ENCODE assay signal across 8 cellular contexts in the genomic region with DNA sequence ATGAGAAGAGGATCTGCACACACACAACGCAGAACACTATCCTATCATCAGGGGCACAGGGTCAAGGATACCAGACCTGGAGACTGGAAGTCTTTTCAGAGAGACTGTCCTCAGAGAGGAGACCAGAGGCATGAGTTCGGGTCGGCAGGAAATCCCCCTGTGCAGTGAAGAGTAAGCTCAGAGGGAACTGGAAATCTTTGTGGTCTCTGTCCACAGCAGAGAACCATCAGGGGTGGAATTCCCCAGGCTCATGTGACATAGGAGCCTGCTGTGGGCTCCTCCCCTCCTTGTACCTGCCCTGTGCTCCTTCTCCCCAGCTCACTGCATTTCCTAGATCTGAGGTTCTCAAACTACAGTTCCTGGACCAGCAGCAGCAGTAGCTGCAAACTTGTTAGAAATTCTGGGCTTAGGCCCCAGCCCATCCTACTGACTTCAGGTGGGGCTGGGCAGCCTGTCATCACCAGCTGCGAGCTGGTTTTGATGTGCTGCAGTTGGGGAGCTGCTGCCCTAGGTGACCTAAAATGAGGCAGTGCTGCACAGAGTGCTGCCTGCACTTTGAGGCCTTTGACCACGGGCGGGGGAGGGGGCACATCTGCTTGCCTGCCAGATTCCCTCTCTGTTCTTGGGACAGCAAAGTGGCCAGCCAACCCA. TPM values are rescaled to one million over a fixed set of nuclear protein-coding genes. Genes with fewer than 3 reads are reported as not detected.
DNase-seq lines count a peak whose midpoint lies in the region; ATAC-seq and TF ChIP-seq lines count a peak whose summit lies in the region.

No MANE protein-coding gene starts in this region.

- no peaks in the 10 kb centered on the region for H3K27me3 Mint-ChIP-seq in MCF 10A (ENCODE audit: insufficient read depth, unreplicated experiment)

- peaks cover 7 to 21% of the 10 kb centered on the region in 2 donors for H3K4me1 ChIP-seq in breast epithelium

- H3K9me3 ChIP-seq in breast epithelium: no peaks in the 10 kb centered on the region

- H3K4me3 Mint-ChIP-seq in MCF 10A (ENCODE audit: unreplicated experiment): peak overlapping the region; percentile 74

- no peak overlapping the region for H3K27ac ChIP-seq in breast epithelium

- H3K4me1 Mint-ChIP-seq in MCF 10A (ENCODE audit: insufficient read depth, unreplicated experiment): peaks cover 36% of the 10 kb centered on the region

- H3K36me3 ChIP-seq in breast epithelium: no peaks in the 10 kb centered on the region

- CTCF ChIA-PET in MCF 10A (lab: Yijun Ruan, JAX): interaction anchor here (0.5 to 0.7 kb wide), 4 partner anchors 8 to 60 kb away, joined by 3 to 6 read pairs (median 3); no protein-coding TSS in a partner anchor

- no peaks in the 10 kb centered on the region for H3K27me3 ChIP-seq in breast epithelium

- no peak overlapping the region for H3K27ac Mint-ChIP-seq in MCF 10A (ENCODE audit: low read depth, unreplicated experiment)

- intact Hi-C loops in MCF 10A (cut with micrococcal nuclease) (no loop called here), breast epithelium (cut with DNase I; ENCODE audit: low total_unique reads) (no loop called here)

- DNase-seq in MCF 10A (ENCODE audit: unreplicated experiment) (no peak), breast epithelium (ENCODE audit: low spot score in 2 of 2) (no peak), T follicular helper cell (ENCODE audit: low read depth) (peak; percentile 43), choroid plexus epithelial cell (ENCODE audit: low read depth) (peak; percentile 78), dedifferentiated amniotic fluid mesenchymal stem cell (ENCODE audit: extremely low spot score) (no peak), NCI-H345 treated with DMSO at 0.1 percent for 48 hours (lab: John Stamatoyannopoulos, UW; ENCODE audit: unreplicated experiment) (no peak)
- DNase-seq in stimulated activated CD4-positive, alpha-beta T cell treated with anti-CD3 and anti-CD28 coated beads, Interleukin-4, amount 100 ng/mL, for 4 hours: peak; percentile 36 to 63

- POLR2A ChIA-PET in MCF 10A (lab: Yijun Ruan, JAX): interaction anchor here (0.6 to 4.1 kb wide), 4 partner anchors 18 to 168 kb away, joined by 4 to 30 read pairs (median 10); a partner anchor contains a TSS

- TF ChIP-seq CTCF in MCF 10A (IDR thresholded peaks at IDR 0.05; ENCODE audit: unreplicated experiment) (no peak), breast epithelium (IDR thresholded peaks at IDR 0.05) (no peak), choroid plexus epithelial cell (conservative IDR thresholded peaks at IDR 0.05; ENCODE audit: low read depth, low read length) (no peak)

- ATAC-seq in HG02973 (IDR thresholded peaks at IDR 0.05; ENCODE audit: unreplicated experiment): peak; percentile 50

- no peak overlapping the region for H3K4me3 ChIP-seq in breast epithelium
- no peak overlapping the region for H3K4me3 ChIP-seq in choroid plexus epithelial cell (ENCODE audit: low read depth, low read length)

- BruUV-seq in MCF 10A (replicated peaks; lab: Mats Ljungman, UMichigan): no TSS peak

- no peaks in the 10 kb centered on the region for H3K9me3 Mint-ChIP-seq in MCF 10A (ENCODE audit: unreplicated experiment)

- no peaks in the 10 kb centered on the region for H3K36me3 Mint-ChIP-seq in MCF 10A (ENCODE audit: insufficient read depth, unreplicated experiment)

- TF ChIP-seq POLR2A in breast epithelium (IDR thresholded peaks at IDR 0.05): no peak

RNA-seq across cellular contexts. Expression of a gene that starts 2.4 kb away (rescaled TPM):
- total RNA-seq in MCF 10A (2022): 94.4 and 100 TPM in 2 replicates
- total RNA-seq in breast epithelium: 10 to 100 TPM; 12.5 to 30.1 (median 23.6) TPM

RNA-seq across cellular contexts. Expression of a gene that starts 45.4 kb away (rescaled TPM):
- total RNA-seq in MCF 10A (2022) (2,090 and 2,238 TPM in 2 replicates), breast epithelium (1,000 to 10,000 TPM; 1,127 to 1,313 (median 1,259) TPM)

Comparison
In these comparisons a context has a peak if more than half of its experiments do, and no peak if none do; other contexts are left out.
1. DNase-seq: peak in T follicular helper cell (single experiment), choroid plexus epithelial cell (single experiment) and stimulated activated CD4-positive, alpha-beta T cell treated with anti-CD3 and anti-CD28 coated beads, Interleukin-4, amount 100 ng/mL, for 4 hours (2 of 2); none in MCF 10A (single experiment), breast epithelium (0 of 2), dedifferentiated amniotic fluid mesenchymal stem cell (single experiment) and NCI-H345 treated with DMSO at 0.1 percent for 48 hours (single experiment).